Comparison of ENCODE assay signal across 1 cellular context in genomic region chr5:113606298-113607134, GRCh38.
TF ChIP-seq lines count a peak whose summit lies in the region.

No MANE protein-coding gene starts in this region.

TF ChIP-seq in K562, 482 proteins besides CTCF, POLR2A, EP300 and RAD21 (continued from another document):
- peak; percentile 42; the same call in 1 of the 2 replicates for TF ChIP-seq E2F1 (CRISPR knock-in tag; IDR thresholded peaks at IDR 0.05)
- peak; percentile 93 for TF ChIP-seq ZBTB7A (IDR thresholded peaks at IDR 0.05; ENCODE audit: borderline replicate concordance, control insufficient read depth, low read depth, low read length)
- no peak for TF ChIP-seq PURB (CRISPR knock-in tag; IDR thresholded peaks at IDR 0.05; ENCODE audit: low read depth)
- TF ChIP-seq KDM4B (IDR thresholded peaks at IDR 0.05; ENCODE audit: borderline replicate concordance in 2 of 2, low read depth in 1 of 2): no peak
- TF ChIP-seq RB1 (IDR thresholded peaks at IDR 0.05; ENCODE audit: low read depth): peak; percentile 55; the same call in 1 of the 2 replicates
- no peak for TF ChIP-seq ZNF184 (CRISPR knock-in tag; IDR thresholded peaks at IDR 0.05)
- no peak for TF ChIP-seq ZBTB1 (CRISPR knock-in tag; IDR thresholded peaks at IDR 0.05; ENCODE audit: borderline replicate concordance, low read depth)
- peak; percentile 28; the same call in 1 of the 2 replicates for TF ChIP-seq CBFA2T3 (IDR thresholded peaks at IDR 0.05)
- peak; percentile 81 for TF ChIP-seq ESRRA (IDR thresholded peaks at IDR 0.05; ENCODE audit: borderline replicate concordance, low read depth)
- no peak for TF ChIP-seq SMARCA5 (IDR thresholded peaks at IDR 0.05)
